Comparison of ENCODE assay signal across 17 cellular contexts in genomic region chr1:29563571-29563970, GRCh38.
DNase-seq lines count a peak whose midpoint lies in the region; ATAC-seq, FAIRE-seq and TF ChIP-seq lines count a peak whose summit lies in the region.
"Had no signal": no experiment of that assay in that cellular context is flagged by ENCODE, and none has a peak within 500 bp of the region (broad histone marks: within the 10 kb centered on the region; RNA-seq: fewer than 3 reads in every experiment).

No MANE protein-coding gene starts in this region.

- DNase-seq in DMS53 (lab: John Stamatoyannopoulos, UW): peak; percentile 51
- peak; percentile 29 for DNase-seq in MV-4-11 (lab: John Stamatoyannopoulos, UW)
- DNase-seq in K562 (ENCODE audit: extremely low read depth in 1 of 4, low spot score in 3 of 4): peak; percentile 11 to 22 (median 18)
- peak; percentile 74 for DNase-seq in glomerular endothelial cell (ENCODE audit: extremely low read depth, low read depth, low spot score)
- no peak for DNase-seq in GM03348 (ENCODE audit: low spot score)
- DNase-seq in tibial artery: no peak
- no peak for DNase-seq in colonic mucosa
- DNase-seq: activated CD4-positive, alpha-beta T cell treated with anti-CD3 and anti-CD28 coated beads, Interleukin-2, amount 50 U/mL, for 48 hours; activated T-cell treated with anti-CD3 and anti-CD28 coated beads, Interleukin-2, amount 50 U/mL, for 24 hours; Caco-2; KG1; NCI-H2227 treated with DMSO at 0.1 percent for 48 hours; posterior cingulate gyrus had no signal

- TF ChIP-seq POLR2A in K562 (conservative IDR thresholded peaks at IDR 0.05): no peak

- H3K27me3 ChIP-seq in K562 (ENCODE audit: control insufficient read depth in 2 of 2, insufficient read depth in 2 of 2, low read length in 2 of 2) (no peaks in the 10 kb centered on the region), tibial artery (peaks cover 0 to 6% of the 10 kb centered on the region in 2 donors), colonic mucosa (no peaks in the 10 kb centered on the region)

- H3K27ac ChIP-seq in K562 (ENCODE audit: extremely low read depth, low read depth, low read length): no peak overlapping the region
- no peak overlapping the region for H3K27ac ChIP-seq in tibial artery
- no peak overlapping the region for H3K27ac ChIP-seq in colonic mucosa
- H3K27ac ChIP-seq: HL-60, thoracic aorta had no signal

- BruUV-seq in K562 (replicated peaks; lab: Mats Ljungman, UMichigan): no TSS peak

- in situ Hi-C loops in K562 (cut with MboI): no loop called here

- no peak for TF ChIP-seq EP300 in K562 (IDR thresholded peaks at IDR 0.05; ENCODE audit: low read length)

- no peak overlapping the region for H2AFZ ChIP-seq in K562 (ENCODE audit: low read depth, low read length)

- H3K4me1 ChIP-seq in K562 (replicated peaks in 1 of 2; ENCODE audit: control insufficient read depth in 2 of 2, insufficient read depth in 2 of 2, low read length in 2 of 2) (no peaks in the 10 kb centered on the region), tibial artery (no peaks in the 10 kb centered on the region), colonic mucosa (no peaks in the 10 kb centered on the region)
- H3K4me1 ChIP-seq: Caco-2 had no signal

- TF ChIP-seq RAD21 in K562 (CRISPR knock-in tag; conservative IDR thresholded peaks at IDR 0.05 in 1 of 2, IDR thresholded peaks at IDR 0.05 in 1 of 2): no peak

- 5% methylated on average over 4 of the region's 4 CpGs for WGBS in K562 (ENCODE audit: insufficient coverage, low coverage, missing lambda C conversion rate)

- no peaks in the 10 kb centered on the region for H3K36me3 ChIP-seq in K562 (ENCODE audit: control insufficient read depth, insufficient read depth, low read length)
- H3K36me3 ChIP-seq in tibial artery: no peaks in the 10 kb centered on the region
- no peaks in the 10 kb centered on the region for H3K36me3 ChIP-seq in colonic mucosa
- H3K36me3 ChIP-seq: thoracic aorta had no signal

- CTCF ChIA-PET in K562 (lab: Yijun Ruan, JAX; ENCODE audit: low intra/inter-chr PET ratio): no interaction called here

- H3K9me3 ChIP-seq in K562 (replicated peaks; ENCODE audit: control insufficient read depth, insufficient read depth, low read depth, low read length) (peaks cover 7% of the 10 kb centered on the region; the same call in 1 of the 2 replicates), tibial artery (peaks cover 0 to 49% (median 28%) of the 10 kb centered on the region in 3 donors), colonic mucosa (no peaks in the 10 kb centered on the region)
- H3K9me3 ChIP-seq: Caco-2 had no signal

- no peak for FAIRE-seq in K562 (lab: Jason Lieb, UNC)

- intact Hi-C loops in K562 (cut with micrococcal nuclease): no loop called here
- intact Hi-C loops in tibial artery (cut with DNase I; ENCODE audit: low total_unique reads): no loop called here
- intact Hi-C loops in colonic mucosa (cut with DNase I): no loop called here

- no peak overlapping the region for H3K4me2 ChIP-seq in K562 (ENCODE audit: insufficient read depth, low read length)

- H3K4me3 ChIP-seq in K562 (no peak overlapping the region), tibial artery (no peak overlapping the region), colonic mucosa (no peak overlapping the region)
- H3K4me3 ChIP-seq: thoracic aorta had no signal

- no peaks in the 10 kb centered on the region for H3K79me2 ChIP-seq in K562 (ENCODE audit: control insufficient read depth, insufficient read depth, low read length)

- no peak overlapping the region for H3K9ac ChIP-seq in K562 (ENCODE audit: insufficient read depth in 1 of 2, low read depth in 2 of 2, low read length in 2 of 2)
- H3K9ac ChIP-seq in colonic mucosa (ENCODE audit: low read depth in 2 of 2, low read length in 2 of 2): no peak overlapping the region

- no peaks in the 10 kb centered on the region for H4K20me1 ChIP-seq in K562 (replicated peaks; ENCODE audit: control insufficient read depth, insufficient read depth, low read length)

- no peaks in the 10 kb centered on the region for H3K9me1 ChIP-seq in K562 (ENCODE audit: control insufficient read depth, insufficient read depth, low read length)

- ATAC-seq in K562 (no peak), HG03095 (IDR thresholded peaks at IDR 0.05; ENCODE audit: unreplicated experiment) (no peak)
- ATAC-seq: Right ventricle myocardium inferior had no signal

- TF ChIP-seq CTCF in K562 (IDR thresholded peaks at IDR 0.05 in 2 of 3, conservative IDR thresholded peaks at IDR 0.05 in 1 of 3; ENCODE audit: insufficient read depth in 2 of 3, low read depth in 1 of 3, low read length in 3 of 3): no peak
- TF ChIP-seq CTCF in tibial artery (IDR thresholded peaks at IDR 0.05): no peak
- no peak for TF ChIP-seq CTCF in colonic mucosa (IDR thresholded peaks at IDR 0.05)

- POLR2A ChIA-PET in K562 (lab: Yijun Ruan, JAX): no interaction called here

TF ChIP-seq in K562, 482 proteins besides CTCF, POLR2A, EP300 and RAD21 (continues in another document):
- no peak for TF ChIP-seq OTX1 (CRISPR knock-in tag; IDR thresholded peaks at IDR 0.05)
- no peak for TF ChIP-seq CUX1 (CRISPR knock-in tag; IDR thresholded peaks at IDR 0.05)
- TF ChIP-seq PCBP2 (IDR thresholded peaks at IDR 0.05; ENCODE audit: low read depth, low read length, poor library complexity, severe bottlenecking): no peak
- TF ChIP-seq ZBTB7A (IDR thresholded peaks at IDR 0.05; ENCODE audit: borderline replicate concordance, control insufficient read depth, low read depth, low read length): no peak
- no peak for TF ChIP-seq PHB2 (IDR thresholded peaks at IDR 0.05; ENCODE audit: low read depth)
- TF ChIP-seq CBFA2T3 (IDR thresholded peaks at IDR 0.05): peak; percentile 74
- TF ChIP-seq ZNF695 (CRISPR knock-in tag; IDR thresholded peaks at IDR 0.05): no peak
- TF ChIP-seq GTF2A2 (tag; IDR thresholded peaks at IDR 0.05): no peak
- no peak for TF ChIP-seq MLX (CRISPR knock-in tag; conservative IDR thresholded peaks at IDR 0.05)
- TF ChIP-seq TEAD4 (IDR thresholded peaks at IDR 0.05; ENCODE audit: low read length): 0 out of 2 replicates have a peak, but pooled peaks have one; percentile 11
- no peak for TF ChIP-seq TEAD4 (CRISPR knock-in tag; IDR thresholded peaks at IDR 0.05; ENCODE audit: borderline replicate concordance)
- no peak for TF ChIP-seq PHTF2 (CRISPR knock-in tag; IDR thresholded peaks at IDR 0.05)
- TF ChIP-seq ZBTB33 (CRISPR knock-in tag; IDR thresholded peaks at IDR 0.05): no peak

Comparison
In these comparisons a context has a peak if more than half of its experiments do, and no peak if none do; other contexts are left out.
1. DNase-seq: peak in DMS53 (single experiment), MV-4-11 (single experiment), K562 (4 of 4) and glomerular endothelial cell (single experiment); none in GM03348 (single experiment), tibial artery (0 of 2) and colonic mucosa (single experiment).